In the genomic region with DNA sequence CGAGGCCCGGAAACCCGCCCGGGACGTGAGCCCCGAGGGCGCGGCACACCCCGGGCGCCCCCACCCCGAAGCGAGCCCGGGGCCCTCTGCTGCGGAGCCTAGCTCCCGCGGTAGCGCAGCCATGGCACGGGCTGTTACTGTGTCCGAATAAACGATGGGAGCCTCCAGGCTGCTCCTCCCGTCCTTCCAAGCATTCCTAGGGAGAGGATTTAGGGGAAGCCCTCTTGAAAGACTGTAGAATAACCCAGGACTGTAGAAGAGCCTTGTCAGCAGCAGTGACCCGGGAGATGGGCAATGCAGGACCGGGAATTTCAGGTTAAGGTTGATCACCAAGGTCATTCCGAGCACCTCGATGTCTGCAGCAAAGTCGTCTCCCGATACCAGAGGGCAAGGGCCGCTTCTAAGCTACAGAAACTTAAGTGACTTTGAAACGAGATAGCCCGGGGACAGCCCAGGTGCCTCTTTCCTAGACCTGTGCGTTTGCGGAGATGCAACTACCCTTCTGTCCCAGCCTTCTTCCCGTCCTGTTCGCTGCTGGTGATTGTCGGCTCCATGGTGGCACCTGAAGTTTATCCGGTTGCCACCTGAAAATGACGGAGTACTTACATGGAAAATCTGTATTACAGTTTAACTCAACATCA, we compare ENCODE assay signal across 8 cellular contexts. TPM values are rescaled to one million over a fixed set of nuclear protein-coding genes. Genes with fewer than 3 reads are reported as not detected.
DNase-seq lines count a peak whose midpoint lies in the region; ATAC-seq and TF ChIP-seq lines count a peak whose summit lies in the region.

No MANE protein-coding gene starts in this region.

- ATAC-seq in HG02870 (IDR thresholded peaks at IDR 0.05; ENCODE audit: unreplicated experiment), result peak; percentile 0

- TF ChIP-seq CTCF in coronary artery (IDR thresholded peaks at IDR 0.05), result no peak

- no peaks in the 10 kb centered on the region for H3K36me3 ChIP-seq in ES-I3 (ENCODE audit: insufficient read depth, low read length)
- H3K36me3 ChIP-seq in mucosa of rectum (ENCODE audit: control insufficient read depth in 2 of 2, insufficient read depth in 2 of 2, low read length in 2 of 2), result no peaks in the 10 kb centered on the region
- no peaks in the 10 kb centered on the region for H3K36me3 ChIP-seq in thymus (ENCODE audit: control insufficient read depth, insufficient read depth)

- peak overlapping the region; percentile 80 to 92 for H3K27ac ChIP-seq in coronary artery
- peak overlapping the region; percentile 41 to 81 for H3K27ac ChIP-seq in mucosa of rectum (ENCODE audit: low read depth in 2 of 2, low read length in 2 of 2)
- peak overlapping the region; percentile 81 for H3K27ac ChIP-seq in thymus (ENCODE audit: low read depth)

- H3K27me3 ChIP-seq in mucosa of rectum (ENCODE audit: control insufficient read depth in 2 of 2, insufficient read depth in 2 of 2, low read length in 2 of 2) (peaks cover 8 to 41% of the 10 kb centered on the region in 2 donors), thymus (ENCODE audit: control insufficient read depth, insufficient read depth) (no peaks in the 10 kb centered on the region)

- 2% methylated on average over 37 of the region's 37 CpGs for WGBS in thymus

- H3K4me1 ChIP-seq in ES-I3 (ENCODE audit: insufficient read depth, low read length), result no peaks in the 10 kb centered on the region; the same call in 1 of the 2 replicates
- H3K4me1 ChIP-seq in mucosa of rectum (ENCODE audit: control insufficient read depth in 2 of 2, insufficient read depth in 2 of 2, low read length in 2 of 2), result peaks cover 5 to 8% of the 10 kb centered on the region in 2 donors
- H3K4me1 ChIP-seq in thymus (ENCODE audit: control insufficient read depth, insufficient read depth, low read length), result peaks cover 6% of the 10 kb centered on the region

- H3K4me3 ChIP-seq in coronary artery (peak overlapping the region; percentile 92), mucosa of rectum (ENCODE audit: low read length in 2 of 2) (peak overlapping the region; percentile 59 to 77), thymus (ENCODE audit: low read length) (peak overlapping the region; percentile 82)

- H3K9ac ChIP-seq in ES-I3 (ENCODE audit: low read depth, low read length) (peak overlapping the region; percentile 68), mucosa of rectum (ENCODE audit: low read depth in 1 of 2, low read length in 2 of 2) (peak overlapping the region; percentile 58 to 78)

- H3K9me3 ChIP-seq in ES-I3 (ENCODE audit: control insufficient read depth, insufficient read depth, low read length) (no peaks in the 10 kb centered on the region), mucosa of rectum (ENCODE audit: control insufficient read depth in 2 of 2, low read length in 2 of 2) (no peaks in the 10 kb centered on the region), thymus (ENCODE audit: control insufficient read depth) (no peaks in the 10 kb centered on the region)

- DNase-seq in T-helper 9 cell, result peak; percentile 11
- DNase-seq in coronary artery (ENCODE audit: low spot score), result no peak
- no peak for DNase-seq in LoVo (ENCODE audit: low spot score)
- no peak for DNase-seq in DMS114 treated with DMSO at 0.1 percent for 48 hours (lab: John Stamatoyannopoulos, UW; ENCODE audit: unreplicated experiment)

RNA-seq across cellular contexts. Expression of a gene that starts 0.7 kb away (rescaled TPM):
- 8.7 TPM for polyA plus RNA-seq in thymus

RNA-seq across cellular contexts. Expression of a gene that starts 39.4 kb away (rescaled TPM):
- 48.3 TPM for polyA plus RNA-seq in thymus
